1 cellular context compared by ENCODE assay signal in genomic region chr14:90815817-90816662, GRCh38.
TF ChIP-seq lines count a peak whose summit lies in the region.

Gene TTC7B (minus strand): TSS chr14:90816430. CDS start chr14:90816295, 135 bp downstream.

TF ChIP-seq in WTC11, 78 proteins besides CTCF, POLR2A, EP300 and RAD21 (continued from another document):
- TF ChIP-seq AR (CRISPR knock-in tag; IDR thresholded peaks at IDR 0.05): no peak
- no peak for TF ChIP-seq FOXP1 (CRISPR knock-in tag; IDR thresholded peaks at IDR 0.05; ENCODE audit: borderline replicate concordance)
- no peak for TF ChIP-seq JUN (CRISPR knock-in tag; IDR thresholded peaks at IDR 0.05)
- no peak for TF ChIP-seq GABPB1 (CRISPR knock-in tag; IDR thresholded peaks at IDR 0.05)
- no peak for TF ChIP-seq OVOL2 (CRISPR knock-in tag; IDR thresholded peaks at IDR 0.05; ENCODE audit: borderline replicate concordance)
- no peak for TF ChIP-seq CDX4 (CRISPR knock-in tag; IDR thresholded peaks at IDR 0.05; ENCODE audit: borderline replicate concordance)
- TF ChIP-seq USF2 (CRISPR knock-in tag; IDR thresholded peaks at IDR 0.05): no peak
